Comparison of ENCODE assay signal across 8 cellular contexts in the genomic region with DNA sequence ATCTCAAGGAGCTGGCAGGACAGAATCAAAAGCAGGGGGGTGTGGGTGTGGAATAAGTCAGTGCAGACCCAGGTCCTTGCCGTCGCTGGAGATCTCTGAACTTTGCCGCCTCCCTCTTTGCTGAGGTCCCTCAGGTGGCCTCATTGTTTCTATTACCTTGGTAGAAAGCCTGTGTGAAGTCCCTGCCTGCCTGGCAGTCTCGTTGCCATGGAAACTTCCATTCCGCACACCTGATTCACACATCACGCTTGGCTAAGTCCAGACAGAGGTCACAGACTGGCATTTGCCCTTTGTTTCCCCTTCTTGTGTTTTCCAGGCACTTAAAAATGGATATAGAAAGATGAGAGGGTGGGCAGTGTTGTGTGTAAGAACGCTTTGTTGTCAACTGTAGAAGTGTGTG.
DNase-seq lines count a peak whose midpoint lies in the region; ATAC-seq, FAIRE-seq and TF ChIP-seq lines count a peak whose summit lies in the region.

No MANE protein-coding gene starts in this region.

- peak overlapping the region in 1 of 2 donors; percentile 12 for H3K4me3 ChIP-seq in kidney (ENCODE audit: low read length in 2 of 2)

- H3K4me1 ChIP-seq in kidney (ENCODE audit: control insufficient read depth in 1 of 2, insufficient read depth in 1 of 2, low read depth in 1 of 2, low read length in 2 of 2): peaks cover 7 to 15% of the 10 kb centered on the region in 2 donors

- TF ChIP-seq CTCF in kidney (IDR thresholded peaks at IDR 0.05; ENCODE audit: borderline replicate concordance, extremely low read depth, insufficient read depth): no peak

- peak; percentile 55 for FAIRE-seq in kidney (lab: Jason Lieb, UNC)

- intact Hi-C loops in kidney (cut with DNase I): no loop called here

- ATAC-seq in HG02588 (IDR thresholded peaks at IDR 0.05; ENCODE audit: unreplicated experiment): peak; percentile 67

- no peaks in the 10 kb centered on the region for H3K9me3 ChIP-seq in kidney (ENCODE audit: control insufficient read depth in 1 of 2, low read length in 2 of 2)

- H3K27ac ChIP-seq in kidney (ENCODE audit: low read depth in 2 of 2, low read length in 2 of 2): peak overlapping the region; percentile 73 to 78

- H3K9ac ChIP-seq in kidney (ENCODE audit: low read length in 2 of 2): peak overlapping the region in 1 of 2 donors; percentile 47

- no peaks in the 10 kb centered on the region for H3K36me3 ChIP-seq in kidney (ENCODE audit: control insufficient read depth in 1 of 2, insufficient read depth in 2 of 2, low read length in 2 of 2)

- DNase-seq in DMS79 treated with DMSO at 0.1 percent for 48 hours (lab: John Stamatoyannopoulos, UW) (peak; percentile 74), NCI-H774 (lab: John Stamatoyannopoulos, UW) (peak; percentile 77), kidney (peak; percentile 78), NK-92 (lab: John Stamatoyannopoulos, UW; ENCODE audit: unreplicated experiment) (no peak), NCI-H1436 (lab: John Stamatoyannopoulos, UW) (no peak), foreskin melanocyte (no peak)
- no peak for DNase-seq in activated CD8-positive, alpha-beta memory T cell treated with anti-CD3 and anti-CD28 coated beads for 24 hours

Comparison
In these comparisons a context has a peak if more than half of its experiments do, and no peak if none do; other contexts are left out.
1. DNase-seq: peak in DMS79 treated with DMSO at 0.1 percent for 48 hours (single experiment), NCI-H774 (single experiment) and kidney (single experiment); none in NK-92 (single experiment), NCI-H1436 (single experiment), activated CD8-positive, alpha-beta memory T cell treated with anti-CD3 and anti-CD28 coated beads for 24 hours (single experiment) and foreskin melanocyte (single experiment).